ENCODE assay signal across 2 cellular contexts in the genomic region with DNA sequence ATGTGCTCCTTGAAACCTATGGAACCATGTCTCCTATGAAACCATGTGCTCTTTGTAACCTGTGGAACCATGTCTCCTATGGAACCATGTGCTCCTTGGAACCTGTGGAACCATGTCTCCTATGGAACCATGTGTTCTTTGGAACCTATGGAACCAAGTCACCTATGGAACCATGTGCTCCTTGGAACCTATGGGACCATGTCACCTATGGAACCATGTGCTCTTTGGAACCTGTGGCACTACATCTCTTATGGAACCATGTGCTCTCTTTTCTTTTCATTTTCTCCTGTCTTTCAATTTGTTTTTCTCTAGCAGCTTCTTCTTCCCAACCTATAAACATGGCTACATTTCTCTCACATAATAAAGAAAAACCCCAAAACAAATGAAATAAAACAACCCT.
TF ChIP-seq lines count a peak whose summit lies in the region.

No MANE protein-coding gene starts in this region.

TF ChIP-seq in IMR-90, 13 proteins besides CTCF, POLR2A, EP300 and RAD21:
- TF ChIP-seq, protein P1, sequence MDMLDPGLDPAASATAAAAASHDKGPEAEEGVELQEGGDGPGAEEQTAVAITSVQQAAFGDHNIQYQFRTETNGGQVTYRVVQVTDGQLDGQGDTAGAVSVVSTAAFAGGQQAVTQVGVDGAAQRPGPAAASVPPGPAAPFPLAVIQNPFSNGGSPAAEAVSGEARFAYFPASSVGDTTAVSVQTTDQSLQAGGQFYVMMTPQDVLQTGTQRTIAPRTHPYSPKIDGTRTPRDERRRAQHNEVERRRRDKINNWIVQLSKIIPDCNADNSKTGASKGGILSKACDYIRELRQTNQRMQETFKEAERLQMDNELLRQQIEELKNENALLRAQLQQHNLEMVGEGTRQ (IDR thresholded peaks at IDR 0.05; ENCODE audit: low read depth, low read length), result no peak
- no peak for TF ChIP-seq FOS (IDR thresholded peaks at IDR 0.05; ENCODE audit: low read depth, low read length)
- TF ChIP-seq RCOR1 (IDR thresholded peaks at IDR 0.05; ENCODE audit: insufficient replicate concordance, low read length), result no peak

TF ChIP-seq in H1, 55 proteins besides CTCF, POLR2A, EP300 and RAD21:
- TF ChIP-seq, protein P2, sequence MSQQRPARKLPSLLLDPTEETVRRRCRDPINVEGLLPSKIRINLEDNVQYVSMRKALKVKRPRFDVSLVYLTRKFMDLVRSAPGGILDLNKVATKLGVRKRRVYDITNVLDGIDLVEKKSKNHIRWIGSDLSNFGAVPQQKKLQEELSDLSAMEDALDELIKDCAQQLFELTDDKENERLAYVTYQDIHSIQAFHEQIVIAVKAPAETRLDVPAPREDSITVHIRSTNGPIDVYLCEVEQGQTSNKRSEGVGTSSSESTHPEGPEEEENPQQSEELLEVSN (IDR thresholded peaks at IDR 0.05), result no peak
- no peak for TF ChIP-seq BRCA1 (IDR thresholded peaks at IDR 0.05; ENCODE audit: low read depth, low read length)
- no peak for TF ChIP-seq SIX5 (IDR thresholded peaks at IDR 0.05; ENCODE audit: low read depth, low read length)
- TF ChIP-seq CREB1 (IDR thresholded peaks at IDR 0.05), result no peak
- TF ChIP-seq BCL11A (IDR thresholded peaks at IDR 0.05; ENCODE audit: low read depth in 2 of 2, low read length in 2 of 2), result no peak
- no peak for TF ChIP-seq CTBP2 (IDR thresholded peaks at IDR 0.05; ENCODE audit: borderline replicate concordance, insufficient read depth, insufficient read length, low read length)
- TF ChIP-seq, protein P3, sequence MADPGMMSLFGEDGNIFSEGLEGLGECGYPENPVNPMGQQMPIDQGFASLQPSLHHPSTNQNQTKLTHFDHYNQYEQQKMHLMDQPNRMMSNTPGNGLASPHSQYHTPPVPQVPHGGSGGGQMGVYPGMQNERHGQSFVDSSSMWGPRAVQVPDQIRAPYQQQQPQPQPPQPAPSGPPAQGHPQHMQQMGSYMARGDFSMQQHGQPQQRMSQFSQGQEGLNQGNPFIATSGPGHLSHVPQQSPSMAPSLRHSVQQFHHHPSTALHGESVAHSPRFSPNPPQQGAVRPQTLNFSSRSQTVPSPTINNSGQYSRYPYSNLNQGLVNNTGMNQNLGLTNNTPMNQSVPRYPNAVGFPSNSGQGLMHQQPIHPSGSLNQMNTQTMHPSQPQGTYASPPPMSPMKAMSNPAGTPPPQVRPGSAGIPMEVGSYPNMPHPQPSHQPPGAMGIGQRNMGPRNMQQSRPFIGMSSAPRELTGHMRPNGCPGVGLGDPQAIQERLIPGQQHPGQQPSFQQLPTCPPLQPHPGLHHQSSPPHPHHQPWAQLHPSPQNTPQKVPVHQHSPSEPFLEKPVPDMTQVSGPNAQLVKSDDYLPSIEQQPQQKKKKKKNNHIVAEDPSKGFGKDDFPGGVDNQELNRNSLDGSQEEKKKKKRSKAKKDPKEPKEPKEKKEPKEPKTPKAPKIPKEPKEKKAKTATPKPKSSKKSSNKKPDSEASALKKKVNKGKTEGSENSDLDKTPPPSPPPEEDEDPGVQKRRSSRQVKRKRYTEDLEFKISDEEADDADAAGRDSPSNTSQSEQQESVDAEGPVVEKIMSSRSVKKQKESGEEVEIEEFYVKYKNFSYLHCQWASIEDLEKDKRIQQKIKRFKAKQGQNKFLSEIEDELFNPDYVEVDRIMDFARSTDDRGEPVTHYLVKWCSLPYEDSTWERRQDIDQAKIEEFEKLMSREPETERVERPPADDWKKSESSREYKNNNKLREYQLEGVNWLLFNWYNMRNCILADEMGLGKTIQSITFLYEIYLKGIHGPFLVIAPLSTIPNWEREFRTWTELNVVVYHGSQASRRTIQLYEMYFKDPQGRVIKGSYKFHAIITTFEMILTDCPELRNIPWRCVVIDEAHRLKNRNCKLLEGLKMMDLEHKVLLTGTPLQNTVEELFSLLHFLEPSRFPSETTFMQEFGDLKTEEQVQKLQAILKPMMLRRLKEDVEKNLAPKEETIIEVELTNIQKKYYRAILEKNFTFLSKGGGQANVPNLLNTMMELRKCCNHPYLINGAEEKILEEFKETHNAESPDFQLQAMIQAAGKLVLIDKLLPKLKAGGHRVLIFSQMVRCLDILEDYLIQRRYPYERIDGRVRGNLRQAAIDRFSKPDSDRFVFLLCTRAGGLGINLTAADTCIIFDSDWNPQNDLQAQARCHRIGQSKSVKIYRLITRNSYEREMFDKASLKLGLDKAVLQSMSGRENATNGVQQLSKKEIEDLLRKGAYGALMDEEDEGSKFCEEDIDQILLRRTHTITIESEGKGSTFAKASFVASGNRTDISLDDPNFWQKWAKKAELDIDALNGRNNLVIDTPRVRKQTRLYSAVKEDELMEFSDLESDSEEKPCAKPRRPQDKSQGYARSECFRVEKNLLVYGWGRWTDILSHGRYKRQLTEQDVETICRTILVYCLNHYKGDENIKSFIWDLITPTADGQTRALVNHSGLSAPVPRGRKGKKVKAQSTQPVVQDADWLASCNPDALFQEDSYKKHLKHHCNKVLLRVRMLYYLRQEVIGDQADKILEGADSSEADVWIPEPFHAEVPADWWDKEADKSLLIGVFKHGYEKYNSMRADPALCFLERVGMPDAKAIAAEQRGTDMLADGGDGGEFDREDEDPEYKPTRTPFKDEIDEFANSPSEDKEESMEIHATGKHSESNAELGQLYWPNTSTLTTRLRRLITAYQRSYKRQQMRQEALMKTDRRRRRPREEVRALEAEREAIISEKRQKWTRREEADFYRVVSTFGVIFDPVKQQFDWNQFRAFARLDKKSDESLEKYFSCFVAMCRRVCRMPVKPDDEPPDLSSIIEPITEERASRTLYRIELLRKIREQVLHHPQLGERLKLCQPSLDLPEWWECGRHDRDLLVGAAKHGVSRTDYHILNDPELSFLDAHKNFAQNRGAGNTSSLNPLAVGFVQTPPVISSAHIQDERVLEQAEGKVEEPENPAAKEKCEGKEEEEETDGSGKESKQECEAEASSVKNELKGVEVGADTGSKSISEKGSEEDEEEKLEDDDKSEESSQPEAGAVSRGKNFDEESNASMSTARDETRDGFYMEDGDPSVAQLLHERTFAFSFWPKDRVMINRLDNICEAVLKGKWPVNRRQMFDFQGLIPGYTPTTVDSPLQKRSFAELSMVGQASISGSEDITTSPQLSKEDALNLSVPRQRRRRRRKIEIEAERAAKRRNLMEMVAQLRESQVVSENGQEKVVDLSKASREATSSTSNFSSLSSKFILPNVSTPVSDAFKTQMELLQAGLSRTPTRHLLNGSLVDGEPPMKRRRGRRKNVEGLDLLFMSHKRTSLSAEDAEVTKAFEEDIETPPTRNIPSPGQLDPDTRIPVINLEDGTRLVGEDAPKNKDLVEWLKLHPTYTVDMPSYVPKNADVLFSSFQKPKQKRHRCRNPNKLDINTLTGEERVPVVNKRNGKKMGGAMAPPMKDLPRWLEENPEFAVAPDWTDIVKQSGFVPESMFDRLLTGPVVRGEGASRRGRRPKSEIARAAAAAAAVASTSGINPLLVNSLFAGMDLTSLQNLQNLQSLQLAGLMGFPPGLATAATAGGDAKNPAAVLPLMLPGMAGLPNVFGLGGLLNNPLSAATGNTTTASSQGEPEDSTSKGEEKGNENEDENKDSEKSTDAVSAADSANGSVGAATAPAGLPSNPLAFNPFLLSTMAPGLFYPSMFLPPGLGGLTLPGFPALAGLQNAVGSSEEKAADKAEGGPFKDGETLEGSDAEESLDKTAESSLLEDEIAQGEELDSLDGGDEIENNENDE (IDR thresholded peaks at IDR 0.05; ENCODE audit: insufficient replicate concordance, low read length), result no peak
- no peak for TF ChIP-seq KDM1A (IDR thresholded peaks at IDR 0.05; ENCODE audit: borderline replicate concordance, low read length)
- TF ChIP-seq, protein P4, sequence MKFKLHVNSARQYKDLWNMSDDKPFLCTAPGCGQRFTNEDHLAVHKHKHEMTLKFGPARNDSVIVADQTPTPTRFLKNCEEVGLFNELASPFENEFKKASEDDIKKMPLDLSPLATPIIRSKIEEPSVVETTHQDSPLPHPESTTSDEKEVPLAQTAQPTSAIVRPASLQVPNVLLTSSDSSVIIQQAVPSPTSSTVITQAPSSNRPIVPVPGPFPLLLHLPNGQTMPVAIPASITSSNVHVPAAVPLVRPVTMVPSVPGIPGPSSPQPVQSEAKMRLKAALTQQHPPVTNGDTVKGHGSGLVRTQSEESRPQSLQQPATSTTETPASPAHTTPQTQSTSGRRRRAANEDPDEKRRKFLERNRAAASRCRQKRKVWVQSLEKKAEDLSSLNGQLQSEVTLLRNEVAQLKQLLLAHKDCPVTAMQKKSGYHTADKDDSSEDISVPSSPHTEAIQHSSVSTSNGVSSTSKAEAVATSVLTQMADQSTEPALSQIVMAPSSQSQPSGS (IDR thresholded peaks at IDR 0.05; ENCODE audit: low read length), result no peak
- no peak for TF ChIP-seq GTF2F1 (IDR thresholded peaks at IDR 0.05; ENCODE audit: borderline replicate concordance, low read depth, low read length)
- TF ChIP-seq CBX8 (IDR thresholded peaks at IDR 0.05; ENCODE audit: borderline replicate concordance, low read depth, low read length), result no peak
- no peak for TF ChIP-seq CHD2 (IDR thresholded peaks at IDR 0.05; ENCODE audit: low read length)
